8 cellular contexts compared by ENCODE assay signal in the genomic region with DNA sequence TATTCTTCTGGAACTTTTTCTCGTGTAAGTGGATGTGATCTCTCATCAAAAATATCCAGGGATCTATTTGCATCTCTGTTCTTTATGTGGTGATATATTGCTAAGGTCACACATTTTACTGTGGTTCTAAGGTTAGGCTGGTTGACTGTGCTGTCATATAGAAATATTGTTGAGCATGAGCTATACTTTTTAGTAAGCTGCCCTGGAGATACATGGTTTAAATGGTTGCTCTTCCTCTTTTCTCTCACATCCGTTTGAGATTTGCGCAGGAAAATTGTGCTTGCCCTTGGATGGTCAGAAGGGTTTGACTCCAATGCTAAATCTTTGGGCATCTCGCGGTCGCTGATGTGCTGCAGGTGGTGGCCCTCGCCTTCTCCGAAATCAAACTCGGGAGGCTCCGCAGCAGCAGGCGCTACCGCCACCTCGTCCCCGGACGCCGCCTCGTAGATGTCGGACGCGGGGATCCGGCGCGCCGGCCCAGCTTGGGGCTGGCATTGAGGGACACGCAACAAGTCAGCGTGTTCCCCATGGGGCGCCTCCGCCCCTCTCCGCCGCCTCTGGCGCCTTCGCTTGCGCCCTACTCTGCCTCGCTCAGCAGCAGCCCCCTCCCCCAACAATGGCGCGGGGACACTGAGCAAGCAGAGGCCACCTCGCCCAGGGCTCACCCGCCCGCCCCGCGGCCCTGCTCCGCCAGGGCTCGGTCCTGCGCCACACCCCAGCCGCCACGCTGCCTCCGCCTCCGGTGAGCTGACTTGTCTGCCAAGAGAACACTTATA.
DNase-seq lines count a peak whose midpoint lies in the region; ATAC-seq and TF ChIP-seq lines count a peak whose summit lies in the region.

No MANE protein-coding gene starts in this region.

- H3K9me3 ChIP-seq in stomach: peaks cover 0 to 12% (median 2%) of the 10 kb centered on the region in 4 donors

- TF ChIP-seq CTCF in stomach (IDR thresholded peaks at IDR 0.05): no peak

- H3K36me3 ChIP-seq in stomach: no peaks in the 10 kb centered on the region

- TF ChIP-seq POLR2A in GM19193 (IDR thresholded peaks at IDR 0.05; ENCODE audit: extremely low read depth, insufficient read depth, insufficient read length) (peak; percentile 33), stomach (IDR thresholded peaks at IDR 0.05) (no peak)

- WGBS in stomach, 5 donors: 5 to 41% (median 11%) methylated on average over 14 to 48 of the region's 48 CpGs

- H3K4me1 ChIP-seq in stomach: no peaks in the 10 kb centered on the region

- peaks cover 0 to 7% (median 5%) of the 10 kb centered on the region in 3 donors for H3K27me3 ChIP-seq in stomach

- intact Hi-C loops in left colon (cut with DNase I, micrococcal nuclease): no loop called here
- intact Hi-C loops in stomach (cut with DNase I; ENCODE audit: low total_unique reads): no loop called here
- intact Hi-C loops in sciatic nerve (cut with DNase I): no loop called here

- no peak for TF ChIP-seq EP300 in stomach (IDR thresholded peaks at IDR 0.05)

- ATAC-seq in left colon (peak; percentile 91), sciatic nerve (no peak)

- H3K4me3 ChIP-seq in stomach: peak overlapping the region; percentile 25 to 41 (median 39)

- DNase-seq in Kasumi-1 (lab: John Stamatoyannopoulos, UW): peak; percentile 10 to 21
- peak; percentile 23 for DNase-seq in activated effector memory CD4-positive, alpha-beta T cell treated with Interleukin-2 at 50 U/mL for 16 hours
- DNase-seq in left colon: peak; percentile 39 to 55
- DNase-seq in stomach: no peak
- no peak for DNase-seq in SKM-1 (lab: John Stamatoyannopoulos, UW; ENCODE audit: unreplicated experiment)
- DNase-seq in HuH-7.5 (ENCODE audit: low spot score): no peak
- DNase-seq in sciatic nerve (ENCODE audit: low spot score): no peak

- H3K27ac ChIP-seq in stomach: no peak overlapping the region

Comparison
In these comparisons a context has a peak if more than half of its experiments do, and no peak if none do; other contexts are left out.
1. DNase-seq: peak in Kasumi-1 (2 of 2), activated effector memory CD4-positive, alpha-beta T cell treated with Interleukin-2 at 50 U/mL for 16 hours (single experiment) and left colon (2 of 2); none in stomach (single experiment), SKM-1 (single experiment), HuH-7.5 (single experiment) and sciatic nerve (single experiment).